7 cellular contexts compared by ENCODE assay signal in genomic region chr5:69559908-69560330, GRCh38. TPM values are rescaled to one million over a fixed set of nuclear protein-coding genes. Genes with fewer than 3 reads are reported as not detected.
DNase-seq lines count a peak whose midpoint lies in the region; ATAC-seq, FAIRE-seq and TF ChIP-seq lines count a peak whose summit lies in the region.
"Not testable (repeated sequence)": the region's sequence is repeated elsewhere in the genome, so short reads cannot be mapped to it uniquely, and the experiment has no call there.

Gene GTF2H2C (plus strand): TSS chr5:69560191. CDS start chr5:69565133, 4,942 bp downstream.

- H3K4me2 ChIP-seq in PC-3 (ENCODE audit: low read length): peak within 1 kb of the TSS; percentile 69
- peak within 1 kb of the TSS; percentile 34 to 56; a peak in 3 of 4 replicates for H3K4me2 ChIP-seq in H1 (ENCODE audit: insufficient read depth in 1 of 2, low read depth in 2 of 2, low read length in 2 of 2)

- H2BK5ac ChIP-seq in H1 (ENCODE audit: low read depth, low read length): not testable (repeated sequence)

- H3K27me3 ChIP-seq in PC-3 (ENCODE audit: low read length); H1 (replicated peaks in 1 of 4; ENCODE audit: control insufficient read depth in 3 of 4, extremely low read depth in 1 of 4, insufficient read depth in 3 of 4, low read length in 3 of 4); right lobe of liver: not testable (repeated sequence)

- H3K9me3 ChIP-seq in PC-3 (ENCODE audit: low read length); H1 (ENCODE audit: insufficient read depth in 2 of 2, low read depth in 1 of 2, low read length in 1 of 2); right lobe of liver: not testable (repeated sequence)

- not testable (repeated sequence) for TF ChIP-seq EP300 in H1 (IDR thresholded peaks at IDR 0.05; ENCODE audit: borderline replicate concordance in 1 of 2, low read depth in 2 of 2, low read length in 2 of 2)

- peak; percentile 31; the same call in 1 of the 2 replicates for TF ChIP-seq CTCF in PC-3 (conservative IDR thresholded peaks at IDR 0.05; ENCODE audit: low read depth, low read length)
- peak in 1 of 3 experiments; percentile 32; a peak in 1 of 4 replicates for TF ChIP-seq CTCF in H1 (IDR thresholded peaks at IDR 0.05; ENCODE audit: control extremely low read depth in 1 of 3, insufficient read depth in 1 of 3, low read depth in 1 of 3, low read length in 3 of 3)
- TF ChIP-seq CTCF in right lobe of liver (IDR thresholded peaks at IDR 0.05): peak in 3 of 4 donors; percentile 35 to 46 (median 36)

- not testable (repeated sequence) for H3K79me2 ChIP-seq in PC-3 (ENCODE audit: low read length); H1 (ENCODE audit: control insufficient read depth in 1 of 2, insufficient read depth in 2 of 2, low read length in 2 of 2)

- WGBS in H1 (ENCODE audit: extremely low coverage in 1 of 2, insufficient coverage in 1 of 2, insufficient read length in 1 of 2, insufficient replicate concordance in 2 of 2, low coverage in 1 of 2, low lambda C conversion rate in 2 of 2, missing lambda C conversion rate in 1 of 2), 2 experiments: 1% methylated on average over 28 of the region's 40 CpGs; no CpG with 5 or more reads in 1 of the 2 experiments
- 0% methylated on average over 3 of the region's 40 CpGs for WGBS in right lobe of liver (ENCODE audit: insufficient coverage, low coverage, low lambda C conversion rate, missing lambda C conversion rate)

- H3K14ac ChIP-seq in H1 (ENCODE audit: insufficient read length): not testable (repeated sequence)

- H3K9me2 ChIP-seq in PC-3 (replicated peaks; ENCODE audit: low read length): not testable (repeated sequence)

- H3K4me3 ChIP-seq in PC-3 (ENCODE audit: low read length) (peak within 1 kb of the TSS; percentile 60), H1 (ENCODE audit: extremely low read depth in 1 of 4, insufficient read depth in 2 of 4, low read depth in 3 of 4, low read length in 4 of 4) (peak within 1 kb of the TSS; percentile 32 to 54 (median 34); a peak in 7 of 8 replicates), right lobe of liver (peak within 1 kb of the TSS; percentile 27 to 50 (median 29))

- H2BK20ac ChIP-seq in H1 (ENCODE audit: low read length): not testable (repeated sequence)

- H3F3A ChIP-seq in PC-3 (ENCODE audit: low read length, unreplicated experiment): not testable (repeated sequence)

- not testable (repeated sequence) for H3K56ac ChIP-seq in H1 (replicated peaks; ENCODE audit: insufficient read length, low read depth, low read length)

- peak within 1 kb of the TSS; percentile 22; the same call in 1 of the 2 replicates for H3K9ac ChIP-seq in PC-3 (ENCODE audit: low read length)
- peak within 1 kb of the TSS in 2 of 4 experiments; percentile 54 to 58; a peak in 3 of 7 replicates for H3K9ac ChIP-seq in H1 (replicated peaks in 1 of 4; ENCODE audit: extremely low read depth in 1 of 4, low read depth in 3 of 4, low read length in 3 of 4)

- H3K23me2 ChIP-seq in H1 (ENCODE audit: low read depth, low read length): not testable (repeated sequence)

- H3K27ac ChIP-seq in PC-3 (ENCODE audit: low read length): not testable (repeated sequence)
- H3K27ac ChIP-seq in H1 (ENCODE audit: low read depth, low read length) (peak within 1 kb of the TSS; percentile 73; the same call in 1 of the 2 replicates), right lobe of liver (peak within 1 kb of the TSS; percentile 43 to 69 (median 60))

- H2AFZ ChIP-seq in PC-3 (ENCODE audit: low read length): 0 out of 2 replicates have a peak within 1 kb of the TSS, but pooled peaks have one; percentile 50
- not testable (repeated sequence) for H2AFZ ChIP-seq in H1 (ENCODE audit: low read length)

- not testable (repeated sequence) for H3K18ac ChIP-seq in H1 (ENCODE audit: extremely low read depth, low read length)

- ATAC-seq in GM18870 (IDR thresholded peaks at IDR 0.05; ENCODE audit: unreplicated experiment) (peak; percentile 85), HG02943 (IDR thresholded peaks at IDR 0.05; ENCODE audit: low read depth, unreplicated experiment) (peak; percentile 97), PC-3 (peak; percentile 88), right lobe of liver (peak; percentile 94 to 99 (median 98))

- not testable (repeated sequence) for H4K5ac ChIP-seq in H1 (ENCODE audit: insufficient read length, low read depth, low read length)

- DNase-seq in PC-3: peak; percentile 63
- DNase-seq in activated T-cell treated with anti-CD3 and anti-CD28 coated beads for 48 hours (ENCODE audit: low read depth): peak; percentile 65
- DNase-seq in H1 (ENCODE audit: low read depth in 1 of 2, low spot score in 2 of 2): peak in 1 of 2 experiments; percentile 74
- DNase-seq in right lobe of liver: peak; percentile 72 to 86 (median 84)
- peak; percentile 57 to 59 for DNase-seq in stimulated activated CD4-positive, alpha-beta T cell treated with anti-CD3 and anti-CD28 coated beads, Interleukin-12 subunit alpha, Interleukin-12 subunit beta, amount 100 ng/mL, for 24 hours (ENCODE audit: low read depth in 2 of 2)

- H4K91ac ChIP-seq in H1 (replicated peaks; ENCODE audit: insufficient read length, low read length): not testable (repeated sequence)

- H3K36me3 ChIP-seq in PC-3 (ENCODE audit: low read depth, low read length); H1 (ENCODE audit: control insufficient read depth in 2 of 4, insufficient read depth in 4 of 4, low read length in 3 of 4); right lobe of liver: not testable (repeated sequence)

- H3K79me1 ChIP-seq in H1 (ENCODE audit: low read depth, low read length): not testable (repeated sequence)

- not testable (repeated sequence) for H4K20me1 ChIP-seq in PC-3 (ENCODE audit: low read length); H1 (replicated peaks in 1 of 2; ENCODE audit: control insufficient read depth in 1 of 2, insufficient read depth in 2 of 2, low read length in 2 of 2)

- H4K8ac ChIP-seq in H1 (ENCODE audit: extremely low read depth, insufficient read depth, low read length): peak within 1 kb of the TSS; percentile 68; the same call in 1 of the 2 replicates

- not testable (repeated sequence) for H3K23ac ChIP-seq in H1 (ENCODE audit: insufficient read length)

- POLR2A ChIA-PET in PC-3 (lab: Charles Lee; ENCODE audit: unreplicated experiment): not testable (repeated sequence)
- POLR2A ChIA-PET in H1 (lab: Charles Lee; ENCODE audit: partially characterized antibody): interaction anchor here (1.4 kb wide), 1 partner anchor 67 kb away, joined by 3 read pairs; no protein-coding TSS in a partner anchor

- not testable (repeated sequence) for H3K4me1 ChIP-seq in PC-3 (ENCODE audit: insufficient read depth, low read length); H1 (replicated peaks in 1 of 4; ENCODE audit: control insufficient read depth in 3 of 4, insufficient read depth in 4 of 4, low read length in 3 of 4); right lobe of liver

- not testable (repeated sequence) for H2BK15ac ChIP-seq in H1 (ENCODE audit: low read length)

- TF ChIP-seq POLR2A in H1 (IDR thresholded peaks at IDR 0.05; ENCODE audit: control extremely low read depth in 1 of 2, low read depth in 2 of 2, low read length in 2 of 2): peak; percentile 46 to 55; a peak in 2 of 3 replicates
- TF ChIP-seq POLR2A in right lobe of liver (IDR thresholded peaks at IDR 0.05): not testable (repeated sequence)

- H2BK12ac ChIP-seq in H1 (ENCODE audit: low read depth, low read length): not testable (repeated sequence)

- TF ChIP-seq RAD21 in H1 (IDR thresholded peaks at IDR 0.05 in 1 of 2, conservative IDR thresholded peaks at IDR 0.05 in 1 of 2; ENCODE audit: low read depth in 2 of 2, low read length in 2 of 2): peak; percentile 34 to 35; a peak in 3 of 4 replicates

- H2BK120ac ChIP-seq in H1 (replicated peaks; ENCODE audit: low read depth, low read length): not testable (repeated sequence)

- CTCF ChIA-PET in PC-3 (lab: Charles Lee); H1 (lab: Charles Lee; ENCODE audit: partially characterized antibody): not testable (repeated sequence)

- not testable (repeated sequence) for BruUV-seq in PC-3 (replicated peaks; lab: Mats Ljungman, UMichigan)

- intact Hi-C loops in PC-3 (cut with micrococcal nuclease); right lobe of liver (cut with DNase I): not testable (repeated sequence)

- not testable (repeated sequence) for H3K4ac ChIP-seq in H1 (replicated peaks; ENCODE audit: insufficient read length, low read depth, low read length)

- not testable (repeated sequence) for H2AK5ac ChIP-seq in H1 (ENCODE audit: low read depth, low read length)

- FAIRE-seq in H1 (lab: Jason Lieb, UNC): not testable (repeated sequence)

TF ChIP-seq in H1, 55 proteins besides CTCF, POLR2A, EP300 and RAD21 (continues in another document):
- TF ChIP-seq TBP (IDR thresholded peaks at IDR 0.05; ENCODE audit: low read depth, low read length) (peak; percentile 75), TAF1 (IDR thresholded peaks at IDR 0.05; ENCODE audit: low read depth, low read length) (peak; percentile 79), E2F6 (IDR thresholded peaks at IDR 0.05) (0 out of 2 replicates have a peak, but pooled peaks have one; percentile 17), GABPA (IDR thresholded peaks at IDR 0.05; ENCODE audit: borderline replicate concordance, insufficient read depth, low read length) (peak; percentile 89), TEAD4 (IDR thresholded peaks at IDR 0.05; ENCODE audit: low read depth, low read length) (0 out of 2 replicates have a peak, but pooled peaks have one; percentile 16)

RNA-seq across cellular contexts. Expression of gene GTF2H2C, which starts in this region (rescaled TPM):
- total RNA-seq in PC-3 (2014; rRNA removed) (14.0 and 15.4 TPM in 2 replicates), right lobe of liver (10 to 100 TPM; 11.8 to 17.2 (median 13.4) TPM)
- 45.1 and 46.3 TPM in 2 replicates for total RNA-seq in H1 (2021; fragmentation: NEBNext Ultra II Directional; extraction: Animal tissue kit (Norgen Biotek cat#: 25700))
- 14.6 and 20.8 TPM in 2 replicates for polyA plus RNA-seq in H1 (2011; rRNA removed)
- 27.3 TPM for polyA plus RNA-seq in H1 (2011; cell fraction: cytosol; rRNA removed)
- 13.4 TPM for polyA plus RNA-seq in H1 (2011; cell fraction: nucleus; rRNA removed)
- polyA plus RNA-seq in H1 (2012, experiment 1 of 2): 26.8 to 46.8 TPM (median 28.3 TPM) in 4 replicates
- 8.2 TPM for polyA plus RNA-seq in H1 (2012, experiment 2 of 2)
- polyA plus RNA-seq in H1 (2013, experiment 1 of 2): 26.9 TPM
- polyA plus RNA-seq in H1 (2013, experiment 2 of 2): 24.6 TPM
- polyA minus RNA-seq in H1 (2011; rRNA and poly(A)+ RNA removed): 25.0 and 28.9 TPM in 2 replicates
- 16.4 TPM for polyA minus RNA-seq in H1 (2011; cell fraction: cytosol; rRNA and poly(A)+ RNA removed)
- polyA minus RNA-seq in H1 (2011; cell fraction: nucleus; rRNA and poly(A)+ RNA removed): 38.8 TPM
